13 cellular contexts compared by ENCODE assay signal in genomic region chr1:171754381-171754705, GRCh38. TPM values are rescaled to one million over a fixed set of nuclear protein-coding genes. Genes with fewer than 3 reads are reported as not detected.
DNase-seq lines count a peak whose midpoint lies in the region; ATAC-seq and TF ChIP-seq lines count a peak whose summit lies in the region.
"Had no signal": no experiment of that assay in that cellular context is flagged by ENCODE, and none has a peak within 500 bp of the region (broad histone marks: within the 10 kb centered on the region; RNA-seq: fewer than 3 reads in every experiment).

No MANE protein-coding gene starts in this region.

- intact Hi-C loops in CD14-positive monocyte (cut with micrococcal nuclease): no loop called here

- H3K4me1 ChIP-seq in NT2/D1 (ENCODE audit: insufficient read depth, insufficient read length) (peaks cover 10% of the 10 kb centered on the region), mesenchymal stem cell (ENCODE audit: control insufficient read depth, insufficient read depth, low read depth, low read length) (peaks cover 12% of the 10 kb centered on the region)

- H4K8ac ChIP-seq in mesenchymal stem cell (ENCODE audit: low read length): peak overlapping the region; percentile 89

- peak overlapping the region; percentile 38 to 91 for H3K18ac ChIP-seq in mesenchymal stem cell (ENCODE audit: low read depth in 1 of 2, low read length in 2 of 2)

- peaks cover 1 to 2% (median 2%) of the 10 kb centered on the region in 3 donors for H3K27me3 Mint-ChIP-seq in CD14-positive monocyte (ENCODE audit: low read depth in 3 of 3)

- H3K4me3 ChIP-seq in NT2/D1 (ENCODE audit: insufficient read length, low read depth) (no peak overlapping the region), mesenchymal stem cell (ENCODE audit: insufficient read depth in 1 of 2, low read depth in 1 of 2, low read length in 2 of 2) (peak overlapping the region in 1 of 2 experiments; percentile 2)
- H3K4me3 ChIP-seq: SK-N-MC had no signal

- no peak overlapping the region for H3K14ac ChIP-seq in mesenchymal stem cell (ENCODE audit: low read length in 2 of 2)

- H3K4me3 Mint-ChIP-seq in CD14-positive monocyte: no peak overlapping the region

- peaks cover 0 to 6% (median 2%) of the 10 kb centered on the region in 7 donors for H3K9me3 Mint-ChIP-seq in CD14-positive monocyte

- H2BK120ac ChIP-seq in mesenchymal stem cell (ENCODE audit: low read depth, low read length): no peak overlapping the region

- no peak for TF ChIP-seq CTCF in CD14-positive monocyte (IDR thresholded peaks at IDR 0.05)
- TF ChIP-seq CTCF in GM10248 (IDR thresholded peaks at IDR 0.05; ENCODE audit: control extremely low read depth, extremely low read depth, low read depth, missing control alignments): no peak

- H3K23ac ChIP-seq in mesenchymal stem cell (ENCODE audit: low read length in 2 of 2): peak overlapping the region in 1 of 2 experiments; percentile 64

- H4K91ac ChIP-seq in mesenchymal stem cell (ENCODE audit: low read length): peak overlapping the region; percentile 1

- no peak overlapping the region for H2AFZ ChIP-seq in mesenchymal stem cell (ENCODE audit: low read depth, low read length)

- H3K79me1 ChIP-seq in mesenchymal stem cell (replicated peaks; ENCODE audit: low read length, poor library complexity, severe bottlenecking): no peaks in the 10 kb centered on the region

- H3K27me3 ChIP-seq in NT2/D1 (ENCODE audit: insufficient read depth, insufficient read length): no peaks in the 10 kb centered on the region
- no peaks in the 10 kb centered on the region for H3K27me3 ChIP-seq in mesenchymal stem cell (ENCODE audit: control insufficient read depth in 1 of 2, insufficient read depth in 1 of 2, low read length in 2 of 2)

- H3K4me2 ChIP-seq in mesenchymal stem cell (ENCODE audit: low read length, poor library complexity, severe bottlenecking): no peak overlapping the region

- POLR2A ChIA-PET in GM10248 (lab: Yijun Ruan, JAX): no interaction called here

- peaks cover 13% of the 10 kb centered on the region; the same call in 1 of the 2 replicates for H3K9me3 ChIP-seq in NT2/D1 (ENCODE audit: insufficient read depth, low read length)
- no peaks in the 10 kb centered on the region for H3K9me3 ChIP-seq in mesenchymal stem cell (ENCODE audit: control insufficient read depth, low read length)

- no peak overlapping the region for H3K27ac Mint-ChIP-seq in CD14-positive monocyte

- CTCF ChIA-PET in GM10248 (lab: Yijun Ruan, JAX): interaction anchor here (3.8 kb wide), 1 partner anchor 11 kb away, joined by 18 read pairs; the partner anchor contains the start of gene VAMP4

- no peak overlapping the region for H2AK5ac ChIP-seq in mesenchymal stem cell (ENCODE audit: low read length, severe bottlenecking)

- H2BK15ac ChIP-seq in mesenchymal stem cell (ENCODE audit: low read depth, poor library complexity, severe bottlenecking): no peak overlapping the region

- no peak for ATAC-seq in GM18520 (IDR thresholded peaks at IDR 0.05; ENCODE audit: unreplicated experiment)

- H2BK5ac ChIP-seq in mesenchymal stem cell (ENCODE audit: low read depth, low read length, poor library complexity, severe bottlenecking): peak overlapping the region; percentile 71

- 59% methylated on average over 4 of the region's 4 CpGs for WGBS in mesenchymal stem cell

- H3K4ac ChIP-seq in mesenchymal stem cell (ENCODE audit: low read depth in 1 of 2, low read length in 2 of 2): peak overlapping the region; percentile 59 to 76

- H3K27ac ChIP-seq in mesenchymal stem cell (ENCODE audit: low read length, poor library complexity, severe bottlenecking): peak overlapping the region; percentile 48
- H3K27ac ChIP-seq: SK-N-MC had no signal

- peak overlapping the region in 1 of 2 experiments; percentile 87 for H2BK12ac ChIP-seq in mesenchymal stem cell (ENCODE audit: low read length in 2 of 2)

- peaks cover 15% of the 10 kb centered on the region for H3K4me1 Mint-ChIP-seq in CD14-positive monocyte

- H3K9ac ChIP-seq in NT2/D1 (ENCODE audit: insufficient read length, low read depth) (no peak overlapping the region), mesenchymal stem cell (ENCODE audit: low read length) (peak overlapping the region; percentile 46)

- H3K36me3 Mint-ChIP-seq in CD14-positive monocyte: no peaks in the 10 kb centered on the region

- peak; percentile 11 for DNase-seq in ELF-1 (ENCODE audit: low read depth, low spot score)
- peak; percentile 44 for DNase-seq in NT2/D1 (ENCODE audit: low read depth, low spot score)
- peak; percentile 57 for DNase-seq in epidermal melanocyte (ENCODE audit: insufficient read length, low spot score)
- peak; percentile 67 for DNase-seq in mesenchymal stem cell
- DNase-seq in CD14-positive monocyte (ENCODE audit: low spot score): no peak
- no peak for DNase-seq in GM10248 (ENCODE audit: extremely low spot score)
- DNase-seq in superior temporal gyrus (ENCODE audit: extremely low spot score): no peak
- DNase-seq: activated CD4-positive, alpha-beta T cell treated with anti-CD3 and anti-CD28 coated beads for 48 hours; activated naive CD4-positive, alpha-beta T cell; dermis blood vessel endothelial cell; NCI-H526 had no signal

- H3K36me3 ChIP-seq in NT2/D1 (ENCODE audit: insufficient read depth, insufficient read length, low read length) (no peaks in the 10 kb centered on the region), mesenchymal stem cell (ENCODE audit: control insufficient read depth in 1 of 2, insufficient read depth in 2 of 2, low read depth in 1 of 2, low read length in 2 of 2) (no peaks in the 10 kb centered on the region)

RNA-seq across cellular contexts. Expression of gene VAMP4, which starts 12.5 kb away (rescaled TPM):
- 8.6 TPM for polyA plus RNA-seq in mesenchymal stem cell (2013, experiment 1 of 2)
- 9.3 TPM for polyA plus RNA-seq in mesenchymal stem cell (2013, experiment 2 of 2)
- polyA plus RNA-seq in CD14-positive monocyte: 10 to 100 TPM; 18.8 to 19.5 TPM

RNA-seq across cellular contexts. Expression of gene METTL13, which starts 27.1 kb away (rescaled TPM):
- polyA plus RNA-seq in mesenchymal stem cell (2013, experiment 1 of 2): 10.4 TPM
- polyA plus RNA-seq in mesenchymal stem cell (2013, experiment 2 of 2): 11.3 TPM
- 10 to 100 TPM; 16.0 to 18.5 TPM for polyA plus RNA-seq in CD14-positive monocyte

Comparison
In these comparisons a context has a peak if more than half of its experiments do, and no peak if none do; other contexts are left out.
1. DNase-seq: peak in ELF-1 (single experiment), NT2/D1 (single experiment), epidermal melanocyte (single experiment) and mesenchymal stem cell (single experiment); none in CD14-positive monocyte (single experiment), GM10248 (single experiment) and superior temporal gyrus (single experiment).